Comparison of ENCODE assay signal across 16 cellular contexts in the genomic region with DNA sequence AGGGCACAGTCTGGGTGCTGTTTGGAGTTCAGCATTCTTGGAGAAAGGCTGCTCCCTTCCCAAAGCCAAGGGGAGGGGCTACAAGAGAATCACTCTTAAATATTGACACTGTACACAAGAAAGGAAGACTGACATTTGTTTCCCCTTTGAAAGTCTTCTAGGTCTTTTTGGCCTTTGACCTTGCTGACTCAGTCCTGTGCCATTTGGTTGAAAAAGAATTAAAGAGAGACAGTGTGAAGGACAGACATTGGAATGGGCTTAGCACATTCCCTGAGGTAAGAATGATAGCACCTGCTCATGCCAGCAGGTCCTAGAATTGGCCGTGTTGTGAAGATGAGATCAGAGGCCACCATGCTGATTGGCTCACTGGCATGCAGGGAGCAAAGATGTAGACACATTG.
"Had no signal": no experiment of that assay in that cellular context is flagged by ENCODE, and none has a peak within 500 bp of the region (broad histone marks: within the 10 kb centered on the region; RNA-seq: fewer than 3 reads in every experiment).

No MANE protein-coding gene starts in this region.

- FAIRE-seq: RCC 7860 had no signal

- ATAC-seq: activated CD4-positive, CD25-positive, alpha-beta regulatory T cell treated with anti-CD3 and anti-CD28 coated beads, Interleukin-2, amount 50 U/mL, for 24 hours; activated CD8-positive, alpha-beta T cell treated with anti-CD3 and anti-CD28 coated beads for 36 hours; activated T-cell treated with anti-CD3 and anti-CD28 coated beads, Interleukin-2, amount 50 U/mL, for 72 hours had no signal

- DNase-seq: activated CD4-positive, alpha-beta T cell treated with anti-CD3 and anti-CD28 coated beads for 4 hours; activated CD8-positive, alpha-beta memory T cell treated with anti-CD3 and anti-CD28 coated beads, Interleukin-2, amount 50 U/mL, for 4 hours; activated CD8-positive, alpha-beta T cell treated with anti-CD3 and anti-CD28 coated beads for 36 hours; activated gamma-delta T cell treated with Interleukin-2 at 50 U/mL for 16 hours; activated naive CD4-positive, alpha-beta T cell treated with anti-CD3 and anti-CD28 coated beads, Interleukin-2, amount 10 ng/mL, durations not matched to agents 7 days and 5 days; activated naive CD8-positive, alpha-beta T cell treated with anti-CD3 and anti-CD28 coated beads for 36 hours; activated T-cell treated with anti-CD3 and anti-CD28 coated beads, Interleukin-2, amount 50 U/mL, for 72 hours; caudate nucleus; NCI-H1092; NCI-H1417 treated with DMSO at 0.1 percent for 48 hours; NCI-H1694; NCI-H2029 treated with DMSO at 0.1 percent for 48 hours; NCI-H510A treated with DMSO at 0.1 percent for 48 hours; SHP77 treated with DMSO at 0.1 percent for 48 hours had no signal
